1 cellular context compared by ENCODE assay signal in the genomic region with DNA sequence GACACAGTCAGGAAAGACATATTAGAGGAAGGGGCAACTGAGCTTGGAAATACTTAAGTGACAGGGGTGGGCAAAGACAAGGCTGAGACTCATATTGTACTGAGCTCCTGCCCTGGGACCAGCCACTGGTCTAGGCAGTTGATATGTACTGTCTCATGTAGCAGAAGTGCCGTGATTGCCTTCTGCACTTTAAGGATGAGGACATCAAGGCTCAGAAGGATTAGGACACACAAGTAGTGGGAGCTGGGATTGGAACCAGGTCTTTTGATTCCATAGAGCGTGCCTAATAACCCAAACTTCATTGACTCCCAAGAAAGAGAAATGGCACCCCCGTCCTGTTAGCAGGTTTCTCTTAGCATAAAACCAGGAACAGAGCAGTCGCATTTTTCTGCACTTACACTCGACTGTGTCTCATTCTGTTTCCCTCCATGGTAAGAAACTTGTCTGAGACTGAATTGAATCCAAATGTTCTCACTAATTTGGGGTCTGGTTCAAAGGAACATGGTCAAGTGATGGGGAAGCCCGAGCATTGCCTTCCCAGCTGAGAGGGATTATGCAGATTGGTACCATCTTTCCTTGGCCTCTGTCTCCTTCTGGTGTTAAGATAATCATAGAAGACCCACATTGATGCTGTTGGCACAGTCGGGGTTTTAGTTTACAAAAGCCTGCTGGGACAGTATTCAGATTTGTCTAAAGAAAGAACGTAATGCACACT.
TF ChIP-seq lines count a peak whose summit lies in the region.

No MANE protein-coding gene starts in this region.

TF ChIP-seq in IMR-90, 13 proteins besides CTCF, POLR2A, EP300 and RAD21 (continued from another document):
- no peak for TF ChIP-seq MAZ (IDR thresholded peaks at IDR 0.05; ENCODE audit: borderline replicate concordance, low read depth, low read length)
- no peak for TF ChIP-seq RFX5 (IDR thresholded peaks at IDR 0.05; ENCODE audit: low read depth, low read length)
- no peak for TF ChIP-seq CEBPB (IDR thresholded peaks at IDR 0.05; ENCODE audit: low read depth, low read length)
- no peak for TF ChIP-seq MXI1 (IDR thresholded peaks at IDR 0.05; ENCODE audit: borderline replicate concordance, low read depth, low read length)
- TF ChIP-seq CHD1 (IDR thresholded peaks at IDR 0.05; ENCODE audit: low read depth, low read length), result no peak
- TF ChIP-seq, protein P1, sequence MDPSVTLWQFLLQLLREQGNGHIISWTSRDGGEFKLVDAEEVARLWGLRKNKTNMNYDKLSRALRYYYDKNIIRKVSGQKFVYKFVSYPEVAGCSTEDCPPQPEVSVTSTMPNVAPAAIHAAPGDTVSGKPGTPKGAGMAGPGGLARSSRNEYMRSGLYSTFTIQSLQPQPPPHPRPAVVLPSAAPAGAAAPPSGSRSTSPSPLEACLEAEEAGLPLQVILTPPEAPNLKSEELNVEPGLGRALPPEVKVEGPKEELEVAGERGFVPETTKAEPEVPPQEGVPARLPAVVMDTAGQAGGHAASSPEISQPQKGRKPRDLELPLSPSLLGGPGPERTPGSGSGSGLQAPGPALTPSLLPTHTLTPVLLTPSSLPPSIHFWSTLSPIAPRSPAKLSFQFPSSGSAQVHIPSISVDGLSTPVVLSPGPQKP (IDR thresholded peaks at IDR 0.05; ENCODE audit: borderline replicate concordance, low read depth, low read length), result no peak
- TF ChIP-seq RCOR1 (IDR thresholded peaks at IDR 0.05; ENCODE audit: insufficient replicate concordance, low read length), result no peak
- TF ChIP-seq BHLHE40 (IDR thresholded peaks at IDR 0.05; ENCODE audit: low read depth, low read length), result no peak
- TF ChIP-seq NFE2L2 (IDR thresholded peaks at IDR 0.05; ENCODE audit: low read depth, low read length), result no peak
- no peak for TF ChIP-seq FOS (IDR thresholded peaks at IDR 0.05; ENCODE audit: low read depth, low read length)
- no peak for TF ChIP-seq SMC3 (IDR thresholded peaks at IDR 0.05; ENCODE audit: low read depth, low read length)
- no peak for TF ChIP-seq MAFK (IDR thresholded peaks at IDR 0.05; ENCODE audit: low read depth, low read length)
